Comparison of ENCODE assay signal across 1 cellular context in genomic region chr12:117119592-117120198, GRCh38.
TF ChIP-seq lines count a peak whose summit lies in the region.

No MANE protein-coding gene starts in this region.

TF ChIP-seq in K562, 482 proteins besides CTCF, POLR2A, EP300 and RAD21 (continued from another document):
- no peak for TF ChIP-seq ZBTB12 (CRISPR knock-in tag; IDR thresholded peaks at IDR 0.05)
- TF ChIP-seq CEBPG (CRISPR knock-in tag; IDR thresholded peaks at IDR 0.05): no peak
- TF ChIP-seq CEBPG (tag; conservative IDR thresholded peaks at IDR 0.05 in 1 of 2, IDR thresholded peaks at IDR 0.05 in 1 of 2): no peak
- TF ChIP-seq ESRRA (IDR thresholded peaks at IDR 0.05; ENCODE audit: borderline replicate concordance, low read depth): 0 out of 2 replicates have a peak, but pooled peaks have one; percentile 16
- TF ChIP-seq NFIC (IDR thresholded peaks at IDR 0.05): no peak
- TF ChIP-seq SPI1 (IDR thresholded peaks at IDR 0.05; ENCODE audit: borderline replicate concordance, low read depth, low read length): no peak
- peak; percentile 80; the same call in 1 of the 2 replicates for TF ChIP-seq CC2D1A (IDR thresholded peaks at IDR 0.05)
- TF ChIP-seq ZBTB8A (IDR thresholded peaks at IDR 0.05; ENCODE audit: partially characterized antibody): no peak
